In genomic region chr2:29024882-29025430, GRCh38 we compare ENCODE assay signal across 1 cellular context.
TF ChIP-seq lines count a peak whose summit lies in the region.

No MANE protein-coding gene starts in this region.

TF ChIP-seq in HepG2, 621 proteins besides CTCF, POLR2A, EP300 and RAD21 (continued from another document):
- TF ChIP-seq, protein P1, sequence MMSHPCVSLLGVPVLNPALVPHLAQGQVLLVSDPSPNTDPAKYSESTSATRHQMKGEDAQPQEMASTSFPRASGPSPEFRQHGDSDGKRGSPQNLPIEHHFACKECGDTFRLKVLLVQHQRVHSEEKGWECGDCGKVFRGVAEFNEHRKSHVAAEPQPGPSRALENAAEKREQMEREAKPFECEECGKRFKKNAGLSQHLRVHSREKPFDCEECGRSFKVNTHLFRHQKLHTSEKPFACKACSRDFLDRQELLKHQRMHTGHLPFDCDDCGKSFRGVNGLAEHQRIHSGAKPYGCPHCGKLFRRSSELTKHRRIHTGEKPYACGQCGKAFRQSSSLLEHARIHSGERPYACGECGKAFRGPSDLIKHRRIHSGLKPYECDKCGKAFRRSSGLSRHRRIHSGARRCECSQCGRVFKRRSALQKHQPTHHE (CRISPR knock-in tag; IDR thresholded peaks at IDR 0.05; ENCODE audit: borderline replicate concordance): no peak
- TF ChIP-seq BHLHE40 (IDR thresholded peaks at IDR 0.05; ENCODE audit: low read length): no peak
- no peak for TF ChIP-seq ZNF446 (CRISPR knock-in tag; IDR thresholded peaks at IDR 0.05)
- no peak for TF ChIP-seq XRCC5 (optimal IDR thresholded peaks at IDR 0.05; ENCODE audit: low read length)
- TF ChIP-seq ZBTB21 (CRISPR knock-in tag; IDR thresholded peaks at IDR 0.05): no peak
- TF ChIP-seq ZNF460 (CRISPR knock-in tag; IDR thresholded peaks at IDR 0.05; ENCODE audit: borderline replicate concordance): no peak
- no peak for TF ChIP-seq FOXO1 (CRISPR knock-in tag; IDR thresholded peaks at IDR 0.05)
- no peak for TF ChIP-seq ZNF746 (CRISPR knock-in tag; IDR thresholded peaks at IDR 0.05)
